In genomic region chr11:117457031-117457785, GRCh38 we compare ENCODE assay signal across 13 cellular contexts.
A peak's percentile ranks its signal among the peaks of the same experiment; 100 is the strongest.
DNase-seq lines count a peak whose midpoint lies in the region; ATAC-seq, FAIRE-seq and TF ChIP-seq lines count a peak whose summit lies in the region.
"Had no signal": no experiment of that assay in that cellular context is flagged by ENCODE, and none has a peak within 500 bp of the region (broad histone marks: within the 10 kb centered on the region; RNA-seq: fewer than 3 reads in every experiment).

No MANE protein-coding gene starts in this region.

- peak overlapping the region; percentile 57 for H3K27ac ChIP-seq in GM12878 (ENCODE audit: control insufficient read depth, insufficient read depth)
- H3K27ac ChIP-seq: prostate gland, tibial nerve had no signal

- H3K36me3 Mint-ChIP-seq in activated CD8-positive, alpha-beta T cell treated with anti-CD3 and anti-CD28 coated beads for 36 hours (ENCODE audit: low read depth) = no peaks in the 10 kb centered on the region

- H3K4me1 Mint-ChIP-seq in activated CD8-positive, alpha-beta T cell treated with anti-CD3 and anti-CD28 coated beads for 36 hours (ENCODE audit: low read depth) = peaks cover 10% of the 10 kb centered on the region

- no peak overlapping the region for H3K4me3 Mint-ChIP-seq in activated CD8-positive, alpha-beta T cell treated with anti-CD3 and anti-CD28 coated beads for 36 hours
- H3K4me3 Mint-ChIP-seq: activated T-cell treated with anti-CD3 and anti-CD28 coated beads, Interleukin-2, amount 50 U/mL, for 4 hours had no signal

- H3K4me1 ChIP-seq in GM12878 (ENCODE audit: control insufficient read depth, insufficient read depth, low read length) = peaks cover 48% of the 10 kb centered on the region
- H3K4me1 ChIP-seq: prostate gland, tibial nerve had no signal

- H3K27ac Mint-ChIP-seq in activated CD8-positive, alpha-beta T cell treated with anti-CD3 and anti-CD28 coated beads for 36 hours = no peak overlapping the region

- RAD21 ChIA-PET in GM12878 (lab: Charles Lee; ENCODE audit: unreplicated experiment) = interaction anchor here (0.7 to 2.6 kb wide), 10 partner anchors 22 to 362 kb away, joined by 3 to 9 read pairs (median 4); no protein-coding TSS in a partner anchor

- no peak overlapping the region for H3K4me3 ChIP-seq in GM12878
- H3K4me3 ChIP-seq: prostate gland, tibial nerve had no signal

- CTCF ChIA-PET in GM12878 (lab: Yijun Ruan, JAX) = interaction anchor here (0.9 to 5.7 kb wide), 10 partner anchors 13 to 364 kb away, joined by 3 to 39 read pairs (median 5); no protein-coding TSS in a partner anchor
- CTCF ChIA-PET in activated CD8-positive, alpha-beta T cell treated with anti-CD3 and anti-CD28 coated beads for 36 hours (lab: Charles Lee) = no interaction called here

- in situ Hi-C loops in GM12878 (cut with MboI) = no loop called here

- TF ChIP-seq EP300 in GM12878 (IDR thresholded peaks at IDR 0.05; ENCODE audit: borderline replicate concordance in 1 of 2, control insufficient read depth in 1 of 2, low read depth in 2 of 2, low read length in 2 of 2) = no peak

- SMC1A ChIA-PET in GM12878 (lab: Charles Lee; ENCODE audit: uncharacterized antibody, unreplicated experiment) = interaction anchor here (0.6 to 3.8 kb wide), 12 partner anchors 8 to 362 kb away, joined by 3 to 21 read pairs (median 3); no protein-coding TSS in a partner anchor

- H4K20me1 ChIP-seq in GM12878 (ENCODE audit: control insufficient read depth, insufficient read depth) = no peaks in the 10 kb centered on the region

- TF ChIP-seq RAD21 in GM12878 (IDR thresholded peaks at IDR 0.05; ENCODE audit: insufficient read depth, low read depth, low read length) = no peak

- no peaks in the 10 kb centered on the region for H3K36me3 ChIP-seq in GM12878 (ENCODE audit: control insufficient read depth in 2 of 2, insufficient read depth in 2 of 2, low read length in 1 of 2)
- H3K36me3 ChIP-seq: prostate gland, tibial nerve had no signal

- no peak overlapping the region for H2AFZ ChIP-seq in GM12878 (ENCODE audit: control insufficient read depth, low read depth, low read length)

- H3K9ac ChIP-seq in GM12878 (ENCODE audit: control insufficient read depth, insufficient read depth, low read length) = no peak overlapping the region; the same call in 1 of the 2 replicates

- peak overlapping the region; percentile 68; the same call in 1 of the 2 replicates for H3K4me2 ChIP-seq in GM12878 (ENCODE audit: control insufficient read depth, insufficient read depth)

- H3K27me3 ChIP-seq in GM12878 (replicated peaks in 1 of 2; ENCODE audit: control insufficient read depth in 2 of 2, insufficient read depth in 2 of 2, low read length in 1 of 2) = no peaks in the 10 kb centered on the region
- H3K27me3 ChIP-seq: tibial nerve had no signal

- no peak for TF ChIP-seq CTCF in GM12878 (IDR thresholded peaks at IDR 0.05 in 2 of 3, conservative IDR thresholded peaks at IDR 0.05 in 1 of 3; ENCODE audit: control insufficient read depth in 2 of 3, extremely low read depth in 1 of 3, insufficient read depth in 1 of 3, low read depth in 3 of 3, low read length in 3 of 3)
- TF ChIP-seq CTCF in activated CD8-positive, alpha-beta T cell treated with anti-CD3 and anti-CD28 coated beads for 36 hours (IDR thresholded peaks at IDR 0.05) = no peak

- no peak for FAIRE-seq in GM12878 (lab: Jason Lieb, UNC)

- no peaks in the 10 kb centered on the region for H3K79me2 ChIP-seq in GM12878 (ENCODE audit: control insufficient read depth, insufficient read depth, low read length)

- peaks cover 2% of the 10 kb centered on the region for H3K27me3 Mint-ChIP-seq in activated CD8-positive, alpha-beta T cell treated with anti-CD3 and anti-CD28 coated beads for 36 hours

- WGBS in GM12878 (ENCODE audit: insufficient coverage, insufficient replicate concordance, low lambda C conversion rate, missing lambda C conversion rate) = 81% methylated on average over 15 of the region's 15 CpGs

- DNase-seq in D341Med (ENCODE audit: low spot score) (peak; percentile 89), NCI-H1105 treated with DMSO at 0.1 percent for 48 hours (lab: John Stamatoyannopoulos, UW) (peak; percentile 15), NCI-H345 (lab: John Stamatoyannopoulos, UW) (peak; percentile 87), GM12878 (ENCODE audit: low read depth, low spot score) (no peak), OCI-M1 (lab: John Stamatoyannopoulos, UW) (no peak), SIG-M5 treated with dmso at 0.1 percent for 504 hours (lab: John Stamatoyannopoulos, UW; ENCODE audit: unreplicated experiment) (no peak), left lobe of liver (ENCODE audit: low spot score) (no peak)
- DNase-seq in activated CD8-positive, alpha-beta T cell treated with anti-CD3 and anti-CD28 coated beads for 36 hours = no peak
- DNase-seq: activated T-cell treated with anti-CD3 and anti-CD28 coated beads, Interleukin-2, amount 50 U/mL, for 4 hours; Calu3; MM.1S had no signal

- POLR2A ChIA-PET in GM12878 (lab: Charles Lee) = interaction anchor here (0.6 to 1.6 kb wide), 6 partner anchors 152 to 530 kb away, joined by 3 to 7 read pairs (median 4); no protein-coding TSS in a partner anchor
- POLR2A ChIA-PET in activated CD8-positive, alpha-beta T cell treated with anti-CD3 and anti-CD28 coated beads for 36 hours (lab: Charles Lee) = no interaction called here

- BruUV-seq in GM12878 (replicated peaks; lab: Mats Ljungman, UMichigan) = no TSS peak

- H3K9me3 Mint-ChIP-seq in activated CD8-positive, alpha-beta T cell treated with anti-CD3 and anti-CD28 coated beads for 36 hours = peaks cover 11% of the 10 kb centered on the region

- no peak for TF ChIP-seq POLR2A in GM12878 (IDR thresholded peaks at IDR 0.05; ENCODE audit: low read depth, low read length)

- H3K9me3 ChIP-seq in GM12878 (replicated peaks; ENCODE audit: control insufficient read depth, insufficient read depth, low read length) = peaks cover 3% of the 10 kb centered on the region; the same call in 2 of the 3 replicates
- H3K9me3 ChIP-seq: prostate gland had no signal

- intact Hi-C loops in GM12878 (cut with micrococcal nuclease; ENCODE audit: unreplicated experiment) = no loop called here
- intact Hi-C loops in activated CD8-positive, alpha-beta T cell treated with anti-CD3 and anti-CD28 coated beads for 36 hours (cut with micrococcal nuclease) = no loop called here

- peak; percentile 28 for ATAC-seq in GM12878
- ATAC-seq in activated CD8-positive, alpha-beta T cell treated with anti-CD3 and anti-CD28 coated beads for 36 hours = no peak
- ATAC-seq in left lobe of liver = no peak

TF ChIP-seq in GM12878, 131 proteins besides CTCF, POLR2A, EP300 and RAD21 (continues in another document):
- TF ChIP-seq GATAD2B (conservative IDR thresholded peaks at IDR 0.05; ENCODE audit: low read depth) (0 out of 2 replicates have a peak, but pooled peaks have one; percentile 33), ZNF687 (IDR thresholded peaks at IDR 0.05) (no peak), CBX5 (IDR thresholded peaks at IDR 0.05; ENCODE audit: low read depth) (no peak), E2F8 (IDR thresholded peaks at IDR 0.05; ENCODE audit: low read depth, partially characterized antibody) (no peak), SP1 (IDR thresholded peaks at IDR 0.05; ENCODE audit: low read depth, low read length) (no peak)

Comparison
In these comparisons a context has a peak if more than half of its experiments do, and no peak if none do; other contexts are left out.
1. DNase-seq: peak in D341Med (single experiment), NCI-H1105 treated with DMSO at 0.1 percent for 48 hours (single experiment) and NCI-H345 (single experiment); none in GM12878 (single experiment), OCI-M1 (single experiment), SIG-M5 treated with dmso at 0.1 percent for 504 hours (single experiment), activated CD8-positive, alpha-beta T cell treated with anti-CD3 and anti-CD28 coated beads for 36 hours (single experiment) and left lobe of liver (single experiment).